ENCODE assay signal across 10 cellular contexts in genomic region chr1:204443871-204444581, GRCh38. TPM values are rescaled to one million over a fixed set of nuclear protein-coding genes. Genes with fewer than 3 reads are reported as not detected.
DNase-seq lines count a peak whose midpoint lies in the region; ATAC-seq and TF ChIP-seq lines count a peak whose summit lies in the region.
"Had no signal": no experiment of that assay in that cellular context is flagged by ENCODE, and none has a peak within 500 bp of the region (broad histone marks: within the 10 kb centered on the region; RNA-seq: fewer than 3 reads in every experiment).

No MANE protein-coding gene starts in this region.

- no peaks in the 10 kb centered on the region for H3K27me3 ChIP-seq in mammary epithelial cell (ENCODE audit: insufficient read depth, low read length)

- CTCF ChIA-PET in mammary epithelial cell (lab: Charles Lee; ENCODE audit: low non-redundant PET) = interaction anchor here (0.6 kb wide), 1 partner anchor 9 kb away, joined by 3 read pairs; no protein-coding TSS in a partner anchor

- H3K36me3 ChIP-seq in mammary epithelial cell (ENCODE audit: insufficient read depth, low read length) = no peaks in the 10 kb centered on the region

- peak; percentile 18 for DNase-seq in stimulated activated naive CD4-positive, alpha-beta T cell treated with Interleukin-2 at 50 U/mL for 16 hours (lab: John Stamatoyannopoulos, UW)
- DNase-seq in stimulated activated naive CD4-positive, alpha-beta T cell (lab: John Stamatoyannopoulos, UW) = no peak
- DNase-seq in mammary epithelial cell (peak; percentile 93), posterior vena cava (ENCODE audit: low spot score) (peak; percentile 26), germinal center (ENCODE audit: low spot score) (no peak), NCI-H2196 (lab: John Stamatoyannopoulos, UW; ENCODE audit: unreplicated experiment) (no peak)
- DNase-seq in activated effector memory CD4-positive, alpha-beta T cell treated with anti-CD3 and anti-CD28 coated beads, Interleukin-2, amount 50 U/mL, for 16 hours = no peak
- DNase-seq: erythroblast had no signal

- peaks cover 44% of the 10 kb centered on the region for H3K4me1 ChIP-seq in mammary epithelial cell (ENCODE audit: insufficient read depth, low read length)

- no peaks in the 10 kb centered on the region for H4K20me1 ChIP-seq in mammary epithelial cell (ENCODE audit: insufficient read depth, low read length)

- H3K4me3 ChIP-seq in mammary epithelial cell (replicated peaks in 1 of 3; ENCODE audit: insufficient read depth in 1 of 3, low read depth in 2 of 3, low read length in 3 of 3) = no peak overlapping the region

- in situ Hi-C loops in mammary epithelial cell (cut with MboI; ENCODE audit: low sequenced_read_pairs in 2 of 2) = no loop called here

- whole genome bisulfite sequencing in mammary epithelial cell (ENCODE audit: low coverage, missing lambda C conversion rate) = 1% methylated on average over 10 of the region's 11 CpGs

- no peak for ATAC-seq in GM19452 (IDR thresholded peaks at IDR 0.05; ENCODE audit: unreplicated experiment)
- ATAC-seq: Panc1 had no signal

- peak overlapping the region; percentile 42 for H3K4me2 ChIP-seq in mammary epithelial cell (ENCODE audit: insufficient read depth, low read depth, low read length)

- TF ChIP-seq CTCF in mammary epithelial cell (conservative IDR thresholded peaks at IDR 0.05 in 1 of 2, IDR thresholded peaks at IDR 0.05 in 1 of 2; ENCODE audit: extremely low read depth in 1 of 2, insufficient read depth in 1 of 2, low read depth in 1 of 2, low read length in 2 of 2) = no peak

- no peaks in the 10 kb centered on the region for H3K79me2 ChIP-seq in mammary epithelial cell (ENCODE audit: insufficient read depth, low read length)

- H2AFZ ChIP-seq in mammary epithelial cell (ENCODE audit: low read depth, low read length) = peak overlapping the region; percentile 6

- H3K27ac ChIP-seq in mammary epithelial cell (ENCODE audit: insufficient read depth, low read depth, low read length) = peak overlapping the region; percentile 75

- intact Hi-C loops in mammary epithelial cell (cut with micrococcal nuclease) = no loop called here
- intact Hi-C loops in posterior vena cava (cut with DNase I) = no loop called here

- dilution Hi-C loops in mammary epithelial cell (cut with HindIII; ENCODE audit: low sequenced_read_pairs) = loop anchor here (5.0 kb wide), 1 partner anchor 58 kb away; no protein-coding TSS in a partner anchor

- no peaks in the 10 kb centered on the region for H3K9me3 ChIP-seq in mammary epithelial cell (replicated peaks; ENCODE audit: insufficient read depth, low read length)

- H3K9ac ChIP-seq in mammary epithelial cell (ENCODE audit: insufficient read depth, low read length) = peak overlapping the region; percentile 36

- no TSS peak for BruUV-seq in mammary epithelial cell (replicated peaks; lab: Mats Ljungman, UMichigan)

RNA-seq across cellular contexts. Expression of gene PPP1R15B, which starts 32.4 kb away (rescaled TPM):
- total RNA-seq in mammary epithelial cell (10 to 100 TPM; 33.4 to 37.5 TPM), posterior vena cava (10 to 100 TPM; 33.2 to 45.7 TPM)
- 20.1 TPM for polyA plus RNA-seq in mammary epithelial cell
- polyA minus RNA-seq in mammary epithelial cell = 41.7 TPM

RNA-seq across cellular contexts. Expression of gene PIK3C2B, which starts 50.6 kb away (rescaled TPM):
- total RNA-seq in mammary epithelial cell (10 to 100 TPM in 1 of 2 donors, 1 to 10 TPM in 1; 7.5 to 14.5 TPM), posterior vena cava (10 to 100 TPM; 33.7 to 36.9 TPM)
- polyA plus RNA-seq in mammary epithelial cell = 6.0 TPM
- 9.3 TPM for polyA minus RNA-seq in mammary epithelial cell

Comparison
In these comparisons a context has a peak if more than half of its experiments do, and no peak if none do; other contexts are left out.
1. DNase-seq: peak in stimulated activated naive CD4-positive, alpha-beta T cell treated with Interleukin-2 at 50 U/mL for 16 hours (single experiment), mammary epithelial cell (single experiment) and posterior vena cava (single experiment); none in stimulated activated naive CD4-positive, alpha-beta T cell (0 of 6), germinal center (single experiment), activated effector memory CD4-positive, alpha-beta T cell treated with anti-CD3 and anti-CD28 coated beads, Interleukin-2, amount 50 U/mL, for 16 hours (single experiment) and NCI-H2196 (single experiment).